ENCODE assay signal across 10 cellular contexts in the genomic region with DNA sequence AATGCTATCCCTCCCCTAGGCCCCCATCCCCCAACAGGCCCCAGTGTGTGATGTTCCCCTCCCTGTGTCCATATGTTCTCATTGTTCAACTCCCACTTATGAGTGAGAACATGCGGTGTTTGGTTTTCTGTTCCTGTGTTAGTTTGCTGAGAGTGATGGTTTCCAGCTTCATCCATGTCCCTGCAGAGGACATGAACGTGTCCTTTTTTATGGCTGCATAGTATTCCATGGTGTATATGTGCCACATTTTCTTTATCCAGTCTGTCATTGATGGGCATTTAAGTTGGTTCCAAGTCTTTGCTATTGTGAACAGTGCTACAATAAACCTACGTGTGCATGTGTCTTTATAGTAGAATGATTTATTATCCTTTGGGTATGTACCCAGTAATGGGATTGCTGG. TPM values are rescaled to one million over a fixed set of nuclear protein-coding genes. Genes with fewer than 3 reads are reported as not detected.
DNase-seq lines count a peak whose midpoint lies in the region; ATAC-seq and TF ChIP-seq lines count a peak whose summit lies in the region.
"Not testable (repeated sequence)": the region's sequence is repeated elsewhere in the genome, so short reads cannot be mapped to it uniquely, and the experiment has no call there.
"Had no signal": no experiment of that assay in that cellular context is flagged by ENCODE, and none has a peak within 500 bp of the region (broad histone marks: within the 10 kb centered on the region; RNA-seq: fewer than 3 reads in every experiment).

No MANE protein-coding gene starts in this region.

- H3K36me3 ChIP-seq in HEK293 (ENCODE audit: control insufficient read depth in 2 of 2, insufficient read depth in 1 of 2, low read length in 2 of 2): peaks cover 48 to 87% of the 10 kb centered on the region in 2 experiments

- not testable (repeated sequence) for DNase-seq in activated naive CD8-positive, alpha-beta T cell treated with anti-CD3 and anti-CD28 coated beads, Interleukin-2, amount 50 U/mL, for 24 hours; endothelial cell (ENCODE audit: low spot score); stimulated activated effector memory CD8-positive, alpha-beta T cell treated with anti-CD3 and anti-CD28 coated beads, Interleukin-12 subunit alpha, Interleukin-12 subunit beta, amount 100 ng/mL, for 72 hours (ENCODE audit: low spot score in 2 of 2)

- not testable (repeated sequence) for H3K27ac ChIP-seq in HEK293 (ENCODE audit: extremely low read depth, low read depth, low read length)

- H3K4me1 Mint-ChIP-seq in T-helper 1 cell treated with Interleukin-12 subunit alpha and Interleukin-12 subunit beta and Interleukin-4 antibody, amounts not matched to agents 30 μg/mL and 1 μg/mL, for 36 hours (ENCODE audit: low read depth); endothelial cell (ENCODE audit: unreplicated experiment): not testable (repeated sequence)
- H3K4me1 Mint-ChIP-seq in activated naive CD8-positive, alpha-beta T cell treated with anti-CD3 and anti-CD28 coated beads, Interleukin-2, amount 50 U/mL, for 24 hours: peaks cover 41% of the 10 kb centered on the region
- H3K4me1 Mint-ChIP-seq in stimulated activated effector memory CD8-positive, alpha-beta T cell treated with anti-CD3 and anti-CD28 coated beads, Interleukin-12 subunit alpha, Interleukin-12 subunit beta, amount 100 ng/mL, for 72 hours: peaks cover 34% of the 10 kb centered on the region

- H3K36me3 Mint-ChIP-seq in T-helper 1 cell treated with Interleukin-12 subunit alpha and Interleukin-12 subunit beta and Interleukin-4 antibody, amounts not matched to agents 30 μg/mL and 1 μg/mL, for 36 hours (ENCODE audit: low read depth): peaks cover 88% of the 10 kb centered on the region
- peaks cover 95% of the 10 kb centered on the region for H3K36me3 Mint-ChIP-seq in activated naive CD8-positive, alpha-beta T cell treated with anti-CD3 and anti-CD28 coated beads, Interleukin-2, amount 50 U/mL, for 24 hours (ENCODE audit: low read depth)
- H3K36me3 Mint-ChIP-seq in endothelial cell (ENCODE audit: low read depth, unreplicated experiment): peaks cover 86% of the 10 kb centered on the region
- peaks cover 100% of the 10 kb centered on the region for H3K36me3 Mint-ChIP-seq in stimulated activated effector memory CD8-positive, alpha-beta T cell treated with anti-CD3 and anti-CD28 coated beads, Interleukin-12 subunit alpha, Interleukin-12 subunit beta, amount 100 ng/mL, for 72 hours

- peaks cover 13% of the 10 kb centered on the region for H3K9me3 Mint-ChIP-seq in T-helper 1 cell treated with Interleukin-12 subunit alpha and Interleukin-12 subunit beta and Interleukin-4 antibody, amounts not matched to agents 30 μg/mL and 1 μg/mL, for 36 hours
- peaks cover 12% of the 10 kb centered on the region for H3K9me3 Mint-ChIP-seq in activated naive CD8-positive, alpha-beta T cell treated with anti-CD3 and anti-CD28 coated beads, Interleukin-2, amount 50 U/mL, for 24 hours
- not testable (repeated sequence) for H3K9me3 Mint-ChIP-seq in endothelial cell (ENCODE audit: unreplicated experiment); stimulated activated effector memory CD8-positive, alpha-beta T cell treated with anti-CD3 and anti-CD28 coated beads, Interleukin-12 subunit alpha, Interleukin-12 subunit beta, amount 100 ng/mL, for 72 hours

- CTCF ChIA-PET in HEK293 (lab: Yijun Ruan, JAX): interaction anchor here (0.7 to 1.2 kb wide), 2 partner anchors 100 to 276 kb away, joined by 3 to 4 read pairs; no protein-coding TSS in a partner anchor

- H3K4me1 ChIP-seq in HEK293 (ENCODE audit: control insufficient read depth, insufficient read depth, low read length): not testable (repeated sequence)

- not testable (repeated sequence) for TF ChIP-seq CTCF in HEK293 (tag by site-specific recombination; IDR thresholded peaks at IDR 0.05); endothelial cell (IDR thresholded peaks at IDR 0.05; ENCODE audit: unreplicated experiment)

- H3K27ac Mint-ChIP-seq in T-helper 1 cell treated with Interleukin-12 subunit alpha and Interleukin-12 subunit beta and Interleukin-4 antibody, amounts not matched to agents 30 μg/mL and 1 μg/mL, for 36 hours: peak overlapping the region; percentile 29
- H3K27ac Mint-ChIP-seq in activated naive CD8-positive, alpha-beta T cell treated with anti-CD3 and anti-CD28 coated beads, Interleukin-2, amount 50 U/mL, for 24 hours: peak overlapping the region; percentile 32
- not testable (repeated sequence) for H3K27ac Mint-ChIP-seq in endothelial cell (ENCODE audit: unreplicated experiment)
- H3K27ac Mint-ChIP-seq in stimulated activated effector memory CD8-positive, alpha-beta T cell treated with anti-CD3 and anti-CD28 coated beads, Interleukin-12 subunit alpha, Interleukin-12 subunit beta, amount 100 ng/mL, for 72 hours: peak overlapping the region; percentile 26

- POLR2A ChIA-PET in HEK293 (lab: Yijun Ruan, JAX): not testable (repeated sequence)

- not testable (repeated sequence) for ATAC-seq in activated naive CD8-positive, alpha-beta T cell treated with anti-CD3 and anti-CD28 coated beads, Interleukin-2, amount 50 U/mL, for 24 hours; stimulated activated effector memory CD8-positive, alpha-beta T cell treated with anti-CD3 and anti-CD28 coated beads, Interleukin-12 subunit alpha, Interleukin-12 subunit beta, amount 100 ng/mL, for 72 hours

- H3K27me3 Mint-ChIP-seq in T-helper 1 cell treated with Interleukin-12 subunit alpha and Interleukin-12 subunit beta and Interleukin-4 antibody, amounts not matched to agents 30 μg/mL and 1 μg/mL, for 36 hours (ENCODE audit: low read depth); activated naive CD8-positive, alpha-beta T cell treated with anti-CD3 and anti-CD28 coated beads, Interleukin-2, amount 50 U/mL, for 24 hours; endothelial cell (ENCODE audit: unreplicated experiment): not testable (repeated sequence)

- not testable (repeated sequence) for H3K9me3 ChIP-seq in HEK293 (ENCODE audit: control insufficient read depth, insufficient read depth, low read depth, low read length)

- not testable (repeated sequence) for H3K4me3 ChIP-seq in HEK293 (ENCODE audit: low read depth, low read length)

- not testable (repeated sequence) for H3K4me3 Mint-ChIP-seq in T-helper 1 cell treated with Interleukin-12 subunit alpha and Interleukin-12 subunit beta and Interleukin-4 antibody, amounts not matched to agents 30 μg/mL and 1 μg/mL, for 36 hours; activated naive CD8-positive, alpha-beta T cell treated with anti-CD3 and anti-CD28 coated beads, Interleukin-2, amount 50 U/mL, for 24 hours; stimulated activated effector memory CD8-positive, alpha-beta T cell treated with anti-CD3 and anti-CD28 coated beads, Interleukin-12 subunit alpha, Interleukin-12 subunit beta, amount 100 ng/mL, for 72 hours
- H3K4me3 Mint-ChIP-seq in endothelial cell (ENCODE audit: unreplicated experiment): peak overlapping the region; percentile 18

TF ChIP-seq in HEK293, 187 proteins besides CTCF, POLR2A, EP300 and RAD21:
- TF ChIP-seq, protein P1, sequence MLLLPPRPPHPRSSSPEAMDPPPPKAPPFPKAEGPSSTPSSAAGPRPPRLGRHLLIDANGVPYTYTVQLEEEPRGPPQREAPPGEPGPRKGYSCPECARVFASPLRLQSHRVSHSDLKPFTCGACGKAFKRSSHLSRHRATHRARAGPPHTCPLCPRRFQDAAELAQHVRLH (tag by site-specific recombination; IDR thresholded peaks at IDR 0.05): peak; percentile 36; the same call in 1 of the 2 replicates
- peak; percentile 98 for TF ChIP-seq ZNF146 (tag by site-specific recombination; IDR thresholded peaks at IDR 0.05)

RNA-seq across cellular contexts. Expression of a gene that starts 8.6 kb away (rescaled TPM):
- 20.7 TPM for total RNA-seq in endothelial cell (ENCODE audit: unreplicated experiment)

RNA-seq across cellular contexts. Expression of a gene that starts 12.6 kb away (rescaled TPM):
- 0.28 TPM for total RNA-seq in endothelial cell (ENCODE audit: unreplicated experiment)
- total RNA-seq: A172; Caco-2; Calu3; CD4-positive, alpha-beta T cell; CD8-positive, alpha-beta T cell had no signal
